Comparison of ENCODE assay signal across 1 cellular context in genomic region chr2:180980185-180980942, GRCh38.
TF ChIP-seq lines count a peak whose summit lies in the region.

UBE2E3 (plus strand) TSS chr2:180980605; CDS start chr2:180982043, 1,438 bp downstream.

TF ChIP-seq in K562, 482 proteins besides CTCF, POLR2A, EP300 and RAD21 (continued from another document and continues in another):
- TF ChIP-seq AFF4 (CRISPR knock-in tag; IDR thresholded peaks at IDR 0.05) (0 out of 2 replicates have a peak, but pooled peaks have one; percentile 0), ZKSCAN3 (CRISPR knock-in tag; IDR thresholded peaks at IDR 0.05) (no peak), JUN (IDR thresholded peaks at IDR 0.05; ENCODE audit: borderline replicate concordance, low read depth, low read length) (0 out of 2 replicates have a peak, but pooled peaks have one; percentile 13), JUN (CRISPR knock-in tag; IDR thresholded peaks at IDR 0.05; ENCODE audit: borderline replicate concordance) (no peak), SUPT5H (IDR thresholded peaks at IDR 0.05) (0 out of 2 replicates have a peak, but pooled peaks have one; percentile 4), CXXC5 (CRISPR knock-in tag; IDR thresholded peaks at IDR 0.05) (peak; percentile 91), BACH1 (tag; IDR thresholded peaks at IDR 0.05) (peak; percentile 81; the same call in 1 of the 2 replicates), FOXJ2 (tag; IDR thresholded peaks at IDR 0.05) (peak; percentile 51; the same call in 1 of the 2 replicates), GATAD2B (IDR thresholded peaks at IDR 0.05; ENCODE audit: borderline replicate concordance) (peak; percentile 96), ZNF695 (CRISPR knock-in tag; IDR thresholded peaks at IDR 0.05) (0 out of 2 replicates have a peak, but pooled peaks have one; percentile 1), ATF7 (IDR thresholded peaks at IDR 0.05) (peak; percentile 61; the same call in 1 of the 2 replicates), ZNF740 (CRISPR knock-in tag; IDR thresholded peaks at IDR 0.05) (peak; percentile 90), ZNF740 (tag; IDR thresholded peaks at IDR 0.05) (peak; percentile 55 to 96; a peak in 2 of 4 replicates), GABPA (tag; conservative IDR thresholded peaks at IDR 0.05; ENCODE audit: low read depth) (peak; percentile 79), MTA3 (IDR thresholded peaks at IDR 0.05; ENCODE audit: borderline replicate concordance) (peak; percentile 83), ZNF384 (IDR thresholded peaks at IDR 0.05; ENCODE audit: low read depth, low read length) (peak; percentile 51; the same call in 1 of the 2 replicates), MNT (conservative IDR thresholded peaks at IDR 0.05) (0 out of 4 replicates have a peak, but pooled peaks of 1 of the 2 experiments have one; percentile 1), ZBED1 (IDR thresholded peaks at IDR 0.05) (peak; percentile 9; the same call in 1 of the 2 replicates), PHF8 (IDR thresholded peaks at IDR 0.05; ENCODE audit: borderline replicate concordance, low read length) (peak; percentile 91; the same call in 1 of the 2 replicates), HDAC8 (tag; IDR thresholded peaks at IDR 0.05) (peak; percentile 77; the same call in 1 of the 2 replicates), ZNF57 (CRISPR knock-in tag; IDR thresholded peaks at IDR 0.05) (no peak), ETV1 (tag; conservative IDR thresholded peaks at IDR 0.05; ENCODE audit: low read depth) (peak; percentile 38), ZNF175 (CRISPR knock-in tag; IDR thresholded peaks at IDR 0.05; ENCODE audit: low read depth) (peak; percentile 98), ZNF277 (CRISPR knock-in tag; IDR thresholded peaks at IDR 0.05; ENCODE audit: borderline replicate concordance) (no peak), POLR2AphosphoS5 (IDR thresholded peaks at IDR 0.05; ENCODE audit: control insufficient read depth, insufficient read depth, low read depth, low read length) (peak; percentile 59; the same call in 1 of the 2 replicates), E2F6 (IDR thresholded peaks at IDR 0.05; ENCODE audit: borderline replicate concordance in 1 of 2, extremely low read depth in 1 of 2, insufficient read depth in 1 of 2, insufficient read length in 1 of 2, low read depth in 1 of 2, low read length in 1 of 2, poor library complexity in 1 of 2, severe bottlenecking in 1 of 2) (peak; percentile 76 to 77), PKNOX1 (IDR thresholded peaks at IDR 0.05) (no peak), TARDBP (IDR thresholded peaks at IDR 0.05) (peak; percentile 31; the same call in 1 of the 2 replicates), ATF6 (CRISPR knock-in tag; IDR thresholded peaks at IDR 0.05) (0 out of 2 replicates have a peak, but pooled peaks have one; percentile 35), HDAC3 (IDR thresholded peaks at IDR 0.05; ENCODE audit: borderline replicate concordance, partially characterized antibody) (no peak), EGR1 (conservative IDR thresholded peaks at IDR 0.05) (peak; percentile 88), NONO (IDR thresholded peaks at IDR 0.05; ENCODE audit: low read depth in 2 of 2, low read length in 1 of 2) (peak; percentile 84 to 91), NR0B1 (IDR thresholded peaks at IDR 0.05; ENCODE audit: partially characterized antibody) (no peak), PML (IDR thresholded peaks at IDR 0.05; ENCODE audit: low read length) (peak; percentile 50; the same call in 1 of the 2 replicates), THAP12 (CRISPR knock-in tag; IDR thresholded peaks at IDR 0.05) (peak; percentile 59; the same call in 1 of the 2 replicates), ATF3 (IDR thresholded peaks at IDR 0.05) (no peak), ATF3 (CRISPR knock-in tag; conservative IDR thresholded peaks at IDR 0.05) (no peak), YY1 (IDR thresholded peaks at IDR 0.05; ENCODE audit: borderline replicate concordance in 1 of 3, control insufficient read depth in 1 of 3, extremely low read depth in 1 of 3, insufficient read depth in 3 of 3, insufficient read length in 1 of 3, insufficient replicate concordance in 2 of 3, low read depth in 1 of 3, low read length in 2 of 3) (peak in 2 of 3 experiments; percentile 8 to 37)
